In the genomic region with DNA sequence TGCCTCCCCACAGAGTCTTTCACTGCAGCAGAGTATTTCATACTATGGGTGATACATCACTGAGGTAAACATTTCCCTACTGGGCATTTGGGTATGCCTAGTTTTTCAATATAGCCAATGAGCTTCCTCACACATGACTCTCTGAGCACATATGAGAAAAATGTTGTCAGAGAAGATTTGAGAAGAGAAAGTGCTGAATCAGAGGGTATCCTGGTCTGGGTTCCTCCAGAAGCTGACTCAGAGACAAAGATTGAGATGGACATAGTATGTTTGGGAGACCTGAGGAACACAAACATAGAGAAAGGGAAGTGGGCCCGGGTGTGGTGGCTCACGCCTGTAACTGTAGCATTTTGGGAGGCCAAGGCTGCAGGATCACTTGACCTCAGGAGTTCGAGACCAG, we compare ENCODE assay signal across 10 cellular contexts. TPM values are rescaled to one million over a fixed set of nuclear protein-coding genes. Genes with fewer than 3 reads are reported as not detected.
DNase-seq lines count a peak whose midpoint lies in the region; ATAC-seq and TF ChIP-seq lines count a peak whose summit lies in the region.
"Had no signal": no experiment of that assay in that cellular context is flagged by ENCODE, and none has a peak within 500 bp of the region (broad histone marks: within the 10 kb centered on the region; RNA-seq: fewer than 3 reads in every experiment).

No MANE protein-coding gene starts in this region.

- peaks cover 11% of the 10 kb centered on the region in 2 experiments for H3K36me3 ChIP-seq in trophoblast cell (ENCODE audit: control insufficient read depth in 1 of 2, insufficient read depth in 2 of 2, low read length in 2 of 2)

- H3K27me3 ChIP-seq in trophoblast cell (ENCODE audit: insufficient read depth, low read length): no peaks in the 10 kb centered on the region

- H2AK5ac ChIP-seq in trophoblast cell (ENCODE audit: low read length): no peak overlapping the region

- H4K8ac ChIP-seq in trophoblast cell (ENCODE audit: low read depth, low read length): no peak overlapping the region

- no peak overlapping the region for H3K27ac ChIP-seq in trophoblast cell (ENCODE audit: low read depth, low read length)
- H3K27ac ChIP-seq: 22Rv1 had no signal

- H2BK5ac ChIP-seq in trophoblast cell (ENCODE audit: low read depth, low read length, poor library complexity): no peak overlapping the region

- no peak overlapping the region for H3K14ac ChIP-seq in trophoblast cell (ENCODE audit: low read length)

- H3K9ac ChIP-seq in trophoblast cell (ENCODE audit: low read length): no peak overlapping the region

- H3K4me2 ChIP-seq in trophoblast cell (ENCODE audit: low read length): no peak overlapping the region

- H3K4me3 ChIP-seq in epithelial cell of esophagus (ENCODE audit: low read length) (no peak overlapping the region), trophoblast cell (ENCODE audit: low read depth, low read length) (no peak overlapping the region)

- no peak for TF ChIP-seq CTCF in epithelial cell of esophagus (IDR thresholded peaks at IDR 0.05; ENCODE audit: insufficient read depth, low read depth, low read length, missing control alignments)

- no peak overlapping the region for H4K12ac ChIP-seq in trophoblast cell (ENCODE audit: low read depth, low read length)

- H2BK12ac ChIP-seq in trophoblast cell (ENCODE audit: low read length): no peak overlapping the region

- H3K9me3 ChIP-seq in trophoblast cell (ENCODE audit: insufficient read depth, low read depth, low read length): peaks cover 6% of the 10 kb centered on the region

- no peaks in the 10 kb centered on the region for H3K79me1 ChIP-seq in trophoblast cell (ENCODE audit: low read length)

- no peak for ATAC-seq in HG03439 (IDR thresholded peaks at IDR 0.05; ENCODE audit: unreplicated experiment)
- ATAC-seq in GM21381 (IDR thresholded peaks at IDR 0.05; ENCODE audit: unreplicated experiment): no peak

- H2BK120ac ChIP-seq in trophoblast cell (ENCODE audit: insufficient read depth, low read length, poor library complexity): no peak overlapping the region

- no peak overlapping the region for H3K23ac ChIP-seq in trophoblast cell (ENCODE audit: low read length)

- no peaks in the 10 kb centered on the region for H3K4me1 ChIP-seq in trophoblast cell (ENCODE audit: control insufficient read depth in 1 of 2, insufficient read depth in 2 of 2, low read length in 2 of 2)

- no peaks in the 10 kb centered on the region for H3K79me2 ChIP-seq in trophoblast cell (ENCODE audit: control insufficient read depth, insufficient read depth, low read length, poor library complexity)

- H4K91ac ChIP-seq in trophoblast cell (ENCODE audit: low read depth, low read length): no peak overlapping the region

- no peak overlapping the region for H2AFZ ChIP-seq in trophoblast cell (ENCODE audit: insufficient read depth, low read length, poor library complexity)

- no CpG with 5 or more reads among the region's 3 CpGs for WGBS in trophoblast cell (ENCODE audit: extremely low coverage, insufficient coverage, insufficient read length)

- DNase-seq in NOMO-1 treated with DMSO at 0.1 percent for 48 hours (lab: John Stamatoyannopoulos, UW; ENCODE audit: unreplicated experiment) (peak; percentile 53), NOMO-1 treated with dmso at 0.1 percent for 144 hours (lab: John Stamatoyannopoulos, UW; ENCODE audit: unreplicated experiment) (no peak), NCI-H226 (peak; percentile 91), epithelial cell of esophagus (ENCODE audit: low read depth) (peak; percentile 92), trophoblast cell (peak; percentile 75 to 94), SW 1271 (lab: John Stamatoyannopoulos, UW) (no peak)
- DNase-seq: DMS79 treated with DMSO at 0.1 percent for 48 hours had no signal

- no peak overlapping the region for H3K4ac ChIP-seq in trophoblast cell (ENCODE audit: low read depth, low read length)

- H3K18ac ChIP-seq in trophoblast cell (ENCODE audit: low read length): no peak overlapping the region

RNA-seq across cellular contexts. Expression of a gene that starts 12.6 kb away (rescaled TPM):
- polyA plus RNA-seq in trophoblast cell (2013): 10.2 and 10.6 TPM in 2 replicates

RNA-seq across cellular contexts. Expression of a gene that starts 36.0 kb away (rescaled TPM):
- polyA plus RNA-seq in trophoblast cell (2013): 43.9 and 46.8 TPM in 2 replicates

Comparison
In these comparisons a context has a peak if more than half of its experiments do, and no peak if none do; other contexts are left out.
1. DNase-seq: peak in NOMO-1 treated with DMSO at 0.1 percent for 48 hours (single experiment), NCI-H226 (single experiment), epithelial cell of esophagus (single experiment) and trophoblast cell (2 of 2); none in NOMO-1 treated with dmso at 0.1 percent for 144 hours (single experiment) and SW 1271 (0 of 2).